ENCODE assay signal across 9 cellular contexts in genomic region chr1:94522304-94522703, GRCh38. TPM values are rescaled to one million over a fixed set of nuclear protein-coding genes. Genes with fewer than 3 reads are reported as not detected.
A peak's percentile ranks its signal among the peaks of the same experiment; 100 is the strongest.
DNase-seq lines count a peak whose midpoint lies in the region; ATAC-seq and TF ChIP-seq lines count a peak whose summit lies in the region.
"Had no signal": no experiment of that assay in that cellular context is flagged by ENCODE, and none has a peak within 500 bp of the region (broad histone marks: within the 10 kb centered on the region; RNA-seq: fewer than 3 reads in every experiment).

No MANE protein-coding gene starts in this region.

- H3K4me3 ChIP-seq in OCI-LY1 (ENCODE audit: low read depth, low read length, poor library complexity, severe bottlenecking) (no peak overlapping the region), fibroblast of mammary gland (ENCODE audit: control insufficient read depth, low read depth, low read length) (no peak overlapping the region)

- no peak overlapping the region for H3K27ac ChIP-seq in OCI-LY1 (ENCODE audit: low read depth, low read length, poor library complexity, severe bottlenecking)

- DNase-seq in NCI-H2196 (lab: John Stamatoyannopoulos, UW; ENCODE audit: unreplicated experiment) (peak; percentile 13), NCI-H2196 treated with DMSO at 0.1 percent for 48 hours (lab: John Stamatoyannopoulos, UW; ENCODE audit: unreplicated experiment) (no peak), fibroblast of mammary gland (ENCODE audit: low read depth) (peak; percentile 78), sciatic nerve (ENCODE audit: low spot score) (no peak)
- DNase-seq in activated T-cell treated with anti-CD3 and anti-CD28 coated beads, Interleukin-2, amount 50 U/mL, for 48 hours, result no peak
- no peak for DNase-seq in activated CD4-positive, alpha-beta T cell treated with anti-CD3 and anti-CD28 coated beads, Interleukin-2, amount 50 U/mL, for 1 hour

- H3K79me2 ChIP-seq in OCI-LY1 (ENCODE audit: insufficient read depth, low read length), result no peaks in the 10 kb centered on the region

- H3K4me3 Mint-ChIP-seq in activated T-helper 17 cell treated with anti-CD3 and anti-CD28 coated beads, Interleukin-2, amount 50 U/mL, for 72 hours, result no peak overlapping the region
- H3K4me3 Mint-ChIP-seq: T-helper 1 cell treated with Interleukin-12 subunit alpha and Interleukin-12 subunit beta and Interleukin-4 antibody, amounts not matched to agents 30 μg/mL and 1 μg/mL, for 36 hours had no signal

- peaks cover 19% of the 10 kb centered on the region for H3K36me3 Mint-ChIP-seq in activated T-helper 17 cell treated with anti-CD3 and anti-CD28 coated beads, Interleukin-2, amount 50 U/mL, for 72 hours (ENCODE audit: low read depth)

- no peaks in the 10 kb centered on the region for H4K20me1 ChIP-seq in OCI-LY1 (ENCODE audit: insufficient read depth, low read length)

- H3K27me3 ChIP-seq in OCI-LY1 (ENCODE audit: insufficient read depth, low read length), result no peaks in the 10 kb centered on the region

- H3K9me2 ChIP-seq in OCI-LY1 (ENCODE audit: low read depth, low read length), result no peaks in the 10 kb centered on the region

- intact Hi-C loops in sciatic nerve (cut with DNase I), result no loop called here

- TF ChIP-seq CTCF in OCI-LY1 (IDR thresholded peaks at IDR 0.05; ENCODE audit: low read length) (peak; percentile 20; the same call in 1 of the 2 replicates), fibroblast of mammary gland (conservative IDR thresholded peaks at IDR 0.05; ENCODE audit: control insufficient read depth, insufficient read depth, low read depth, low read length) (peak; percentile 58)

- H3K4me1 ChIP-seq in OCI-LY1 (ENCODE audit: insufficient read depth, low read length, severe bottlenecking), result no peaks in the 10 kb centered on the region

- H3K4me2 ChIP-seq in OCI-LY1 (ENCODE audit: low read length), result no peak overlapping the region

- H3F3A ChIP-seq in OCI-LY1 (ENCODE audit: insufficient read depth, low read length), result no peaks in the 10 kb centered on the region

- no peaks in the 10 kb centered on the region for H3K27me3 Mint-ChIP-seq in activated T-helper 17 cell treated with anti-CD3 and anti-CD28 coated beads, Interleukin-2, amount 50 U/mL, for 72 hours

- no peaks in the 10 kb centered on the region for H3K4me1 Mint-ChIP-seq in activated T-helper 17 cell treated with anti-CD3 and anti-CD28 coated beads, Interleukin-2, amount 50 U/mL, for 72 hours

- peak; percentile 78 for ATAC-seq in sciatic nerve
- ATAC-seq in activated T-helper 17 cell treated with anti-CD3 and anti-CD28 coated beads, Interleukin-2, amount 50 U/mL, for 72 hours (replicated peaks), result no peak

- H2AFZ ChIP-seq in OCI-LY1 (ENCODE audit: low read length), result no peak overlapping the region

- H3K27ac Mint-ChIP-seq in activated T-helper 17 cell treated with anti-CD3 and anti-CD28 coated beads, Interleukin-2, amount 50 U/mL, for 72 hours, result no peak overlapping the region
- H3K27ac Mint-ChIP-seq: T-helper 1 cell treated with Interleukin-12 subunit alpha and Interleukin-12 subunit beta and Interleukin-4 antibody, amounts not matched to agents 30 μg/mL and 1 μg/mL, for 36 hours had no signal

- H3K36me3 ChIP-seq in OCI-LY1 (ENCODE audit: insufficient read depth, low read length), result no peaks in the 10 kb centered on the region

- H3K9me3 ChIP-seq in OCI-LY1 (ENCODE audit: low read length), result no peaks in the 10 kb centered on the region

- no peaks in the 10 kb centered on the region for H3K9me3 Mint-ChIP-seq in activated T-helper 17 cell treated with anti-CD3 and anti-CD28 coated beads, Interleukin-2, amount 50 U/mL, for 72 hours
- H3K9me3 Mint-ChIP-seq: T-helper 1 cell treated with Interleukin-12 subunit alpha and Interleukin-12 subunit beta and Interleukin-4 antibody, amounts not matched to agents 30 μg/mL and 1 μg/mL, for 36 hours had no signal

- no peak overlapping the region for H3K9ac ChIP-seq in OCI-LY1 (ENCODE audit: low read length)

RNA-seq across cellular contexts. Expression of gene F3, which starts 19.3 kb away (rescaled TPM):
- total RNA-seq in sciatic nerve, result 19.9 TPM
- not detected for total RNA-seq in activated T-helper 17 cell treated with anti-CD3 and anti-CD28 coated beads, Interleukin-2, amount 50 U/mL, for 72 hours

Comparison
In these comparisons a context has a peak if more than half of its experiments do, and no peak if none do; other contexts are left out.
1. DNase-seq: peak in NCI-H2196 (single experiment) and fibroblast of mammary gland (single experiment); none in NCI-H2196 treated with DMSO at 0.1 percent for 48 hours (single experiment), sciatic nerve (single experiment), activated T-cell treated with anti-CD3 and anti-CD28 coated beads, Interleukin-2, amount 50 U/mL, for 48 hours (0 of 2) and activated CD4-positive, alpha-beta T cell treated with anti-CD3 and anti-CD28 coated beads, Interleukin-2, amount 50 U/mL, for 1 hour (single experiment).
2. RNA of gene F3, which starts 19.3 kb away (total RNA-seq): 19.9 TPM in sciatic nerve (single experiment); not detected in activated T-helper 17 cell treated with anti-CD3 and anti-CD28 coated beads, Interleukin-2, amount 50 U/mL, for 72 hours; every median in the first group is over 10 times any median in the second.